In the genomic region with DNA sequence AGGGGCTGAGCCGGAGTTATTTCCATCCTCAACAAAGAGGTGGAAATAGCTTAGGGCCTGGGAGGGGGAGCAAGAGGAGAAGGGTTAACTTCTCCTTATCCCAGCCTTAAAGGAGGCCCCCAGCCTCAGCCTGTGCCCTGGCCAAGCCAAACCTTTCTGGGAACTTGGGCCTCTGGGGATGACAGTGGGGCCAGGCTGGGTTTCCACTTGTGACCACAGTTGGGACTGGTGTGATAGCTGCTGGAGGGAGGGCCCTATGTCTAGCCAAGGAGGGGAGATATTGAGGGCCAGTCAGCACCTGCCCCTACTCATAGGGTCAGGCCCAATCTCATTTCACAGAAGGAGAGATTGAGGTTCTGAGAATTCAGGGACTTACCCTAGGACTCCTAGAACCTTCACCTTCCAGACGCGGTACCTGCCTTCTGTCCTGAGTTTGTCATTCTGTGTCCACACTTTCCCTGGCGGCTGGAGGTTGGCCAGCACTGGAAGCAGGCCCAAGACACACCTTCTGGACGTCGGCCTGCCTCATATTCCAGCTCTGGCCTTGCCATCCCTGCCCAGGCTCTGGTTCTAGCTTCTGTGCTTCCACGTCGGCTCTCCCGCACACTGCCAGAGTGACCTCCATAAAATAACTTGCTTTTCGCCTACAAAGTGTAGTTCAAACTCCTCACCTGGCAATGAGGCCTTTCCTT, we compare ENCODE assay signal across 1 cellular context.
TF ChIP-seq lines count a peak whose summit lies in the region.

No MANE protein-coding gene starts in this region.

TF ChIP-seq in K562, 482 proteins besides CTCF, POLR2A, EP300 and RAD21 (continued from another document):
- TF ChIP-seq SAP30 (IDR thresholded peaks at IDR 0.05; ENCODE audit: borderline replicate concordance, insufficient read depth, low read depth, low read length, poor library complexity, severe bottlenecking) (no peak), SREBF2 (CRISPR knock-in tag; IDR thresholded peaks at IDR 0.05) (no peak), JUNB (CRISPR knock-in tag; conservative IDR thresholded peaks at IDR 0.05) (no peak), CBFA2T3 (IDR thresholded peaks at IDR 0.05) (0 out of 2 replicates have a peak, but pooled peaks have one; percentile 8)
- TF ChIP-seq, protein P1, sequence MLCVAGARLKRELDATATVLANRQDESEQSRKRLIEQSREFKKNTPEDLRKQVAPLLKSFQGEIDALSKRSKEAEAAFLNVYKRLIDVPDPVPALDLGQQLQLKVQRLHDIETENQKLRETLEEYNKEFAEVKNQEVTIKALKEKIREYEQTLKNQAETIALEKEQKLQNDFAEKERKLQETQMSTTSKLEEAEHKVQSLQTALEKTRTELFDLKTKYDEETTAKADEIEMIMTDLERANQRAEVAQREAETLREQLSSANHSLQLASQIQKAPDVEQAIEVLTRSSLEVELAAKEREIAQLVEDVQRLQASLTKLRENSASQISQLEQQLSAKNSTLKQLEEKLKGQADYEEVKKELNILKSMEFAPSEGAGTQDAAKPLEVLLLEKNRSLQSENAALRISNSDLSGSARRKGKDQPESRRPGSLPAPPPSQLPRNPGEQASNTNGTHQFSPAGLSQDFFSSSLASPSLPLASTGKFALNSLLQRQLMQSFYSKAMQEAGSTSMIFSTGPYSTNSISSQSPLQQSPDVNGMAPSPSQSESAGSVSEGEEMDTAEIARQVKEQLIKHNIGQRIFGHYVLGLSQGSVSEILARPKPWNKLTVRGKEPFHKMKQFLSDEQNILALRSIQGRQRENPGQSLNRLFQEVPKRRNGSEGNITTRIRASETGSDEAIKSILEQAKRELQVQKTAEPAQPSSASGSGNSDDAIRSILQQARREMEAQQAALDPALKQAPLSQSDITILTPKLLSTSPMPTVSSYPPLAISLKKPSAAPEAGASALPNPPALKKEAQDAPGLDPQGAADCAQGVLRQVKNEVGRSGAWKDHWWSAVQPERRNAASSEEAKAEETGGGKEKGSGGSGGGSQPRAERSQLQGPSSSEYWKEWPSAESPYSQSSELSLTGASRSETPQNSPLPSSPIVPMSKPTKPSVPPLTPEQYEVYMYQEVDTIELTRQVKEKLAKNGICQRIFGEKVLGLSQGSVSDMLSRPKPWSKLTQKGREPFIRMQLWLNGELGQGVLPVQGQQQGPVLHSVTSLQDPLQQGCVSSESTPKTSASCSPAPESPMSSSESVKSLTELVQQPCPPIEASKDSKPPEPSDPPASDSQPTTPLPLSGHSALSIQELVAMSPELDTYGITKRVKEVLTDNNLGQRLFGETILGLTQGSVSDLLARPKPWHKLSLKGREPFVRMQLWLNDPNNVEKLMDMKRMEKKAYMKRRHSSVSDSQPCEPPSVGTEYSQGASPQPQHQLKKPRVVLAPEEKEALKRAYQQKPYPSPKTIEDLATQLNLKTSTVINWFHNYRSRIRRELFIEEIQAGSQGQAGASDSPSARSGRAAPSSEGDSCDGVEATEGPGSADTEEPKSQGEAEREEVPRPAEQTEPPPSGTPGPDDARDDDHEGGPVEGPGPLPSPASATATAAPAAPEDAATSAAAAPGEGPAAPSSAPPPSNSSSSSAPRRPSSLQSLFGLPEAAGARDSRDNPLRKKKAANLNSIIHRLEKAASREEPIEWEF (CRISPR knock-in tag; IDR thresholded peaks at IDR 0.05) = no peak
